Comparison of ENCODE assay signal across 11 cellular contexts in genomic region chr11:1335264-1335810, GRCh38. TPM values are rescaled to one million over a fixed set of nuclear protein-coding genes. Genes with fewer than 3 reads are reported as not detected.
DNase-seq lines count a peak whose midpoint lies in the region; ATAC-seq and TF ChIP-seq lines count a peak whose summit lies in the region.
"Had no signal": no experiment of that assay in that cellular context is flagged by ENCODE, and none has a peak within 500 bp of the region (broad histone marks: within the 10 kb centered on the region; RNA-seq: fewer than 3 reads in every experiment).

No MANE protein-coding gene starts in this region.

- H3K4me1 ChIP-seq in iPS-18a (ENCODE audit: control insufficient read depth, low read depth, low read length) (peaks cover 8% of the 10 kb centered on the region), prostate gland (replicated peaks) (peaks cover 12% of the 10 kb centered on the region)

- H3K4me3 ChIP-seq in iPS-18a (ENCODE audit: low read length) (peak overlapping the region; percentile 65), prostate gland (peak overlapping the region in 1 of 2 donors; percentile 36)

- H3K9ac ChIP-seq in iPS-18a (ENCODE audit: low read length) = peak overlapping the region; percentile 45

- H3K27me3 ChIP-seq in iPS-18a (ENCODE audit: control insufficient read depth, insufficient read depth, low read length) (peaks cover 58% of the 10 kb centered on the region), prostate gland (replicated peaks; ENCODE audit: insufficient read depth) (no peaks in the 10 kb centered on the region)
- H3K27me3 ChIP-seq: ovary had no signal

- no peaks in the 10 kb centered on the region for H3K36me3 Mint-ChIP-seq in activated CD4-positive, alpha-beta T cell treated with anti-CD3 and anti-CD28 coated beads, Interleukin-2, amount 10 ng/mL, durations not matched to agents 24 days and 14 days (ENCODE audit: low read depth)
- peaks cover 6% of the 10 kb centered on the region for H3K36me3 Mint-ChIP-seq in activated CD8-positive, alpha-beta T cell treated with anti-CD3 and anti-CD28 coated beads, Interleukin-2, amount 10 ng/mL, durations not matched to agents 7 days and 5 days (ENCODE audit: low read depth)
- no peaks in the 10 kb centered on the region for H3K36me3 Mint-ChIP-seq in stimulated activated effector memory CD8-positive, alpha-beta T cell treated with anti-CD3 and anti-CD28 coated beads, Interleukin-12 subunit alpha, Interleukin-12 subunit beta, amount 100 ng/mL, for 72 hours

- no peak for ATAC-seq in activated CD8-positive, alpha-beta T cell treated with anti-CD3 and anti-CD28 coated beads, Interleukin-2, amount 10 ng/mL, durations not matched to agents 7 days and 5 days
- no peak for ATAC-seq in stimulated activated effector memory CD8-positive, alpha-beta T cell treated with anti-CD3 and anti-CD28 coated beads, Interleukin-12 subunit alpha, Interleukin-12 subunit beta, amount 100 ng/mL, for 72 hours
- ATAC-seq in GM19035 (IDR thresholded peaks at IDR 0.05; ENCODE audit: unreplicated experiment) = no peak

- WGBS in prostate gland = 64% methylated on average over 10 of the region's 10 CpGs

- CTCF ChIA-PET in activated CD8-positive, alpha-beta T cell treated with anti-CD3 and anti-CD28 coated beads, Interleukin-2, amount 10 ng/mL, durations not matched to agents 7 days and 5 days (lab: Charles Lee) = interaction anchor here (1.2 kb wide), 1 partner anchor 24 kb away, joined by 4 read pairs; no protein-coding TSS in a partner anchor

- H3K36me3 ChIP-seq in iPS-18a (ENCODE audit: control insufficient read depth, low read depth, low read length) (no peaks in the 10 kb centered on the region), prostate gland (no peaks in the 10 kb centered on the region)
- H3K36me3 ChIP-seq: ovary had no signal

- peak overlapping the region; percentile 78 for H3K4me3 Mint-ChIP-seq in activated CD4-positive, alpha-beta T cell treated with anti-CD3 and anti-CD28 coated beads, Interleukin-2, amount 10 ng/mL, durations not matched to agents 24 days and 14 days
- H3K4me3 Mint-ChIP-seq in activated CD8-positive, alpha-beta T cell treated with anti-CD3 and anti-CD28 coated beads, Interleukin-2, amount 10 ng/mL, durations not matched to agents 7 days and 5 days = peak overlapping the region; percentile 73
- H3K4me3 Mint-ChIP-seq in stimulated activated effector memory CD8-positive, alpha-beta T cell treated with anti-CD3 and anti-CD28 coated beads, Interleukin-12 subunit alpha, Interleukin-12 subunit beta, amount 100 ng/mL, for 72 hours = peak overlapping the region; percentile 67

- H3K4me1 Mint-ChIP-seq in activated CD4-positive, alpha-beta T cell treated with anti-CD3 and anti-CD28 coated beads, Interleukin-2, amount 10 ng/mL, durations not matched to agents 24 days and 14 days = peaks cover 13% of the 10 kb centered on the region
- H3K4me1 Mint-ChIP-seq in activated CD8-positive, alpha-beta T cell treated with anti-CD3 and anti-CD28 coated beads, Interleukin-2, amount 10 ng/mL, durations not matched to agents 7 days and 5 days (ENCODE audit: low read depth) = peaks cover 15% of the 10 kb centered on the region
- peaks cover 21% of the 10 kb centered on the region for H3K4me1 Mint-ChIP-seq in stimulated activated effector memory CD8-positive, alpha-beta T cell treated with anti-CD3 and anti-CD28 coated beads, Interleukin-12 subunit alpha, Interleukin-12 subunit beta, amount 100 ng/mL, for 72 hours

- H3K27ac ChIP-seq in iPS-18a (ENCODE audit: low read length) (no peak overlapping the region), prostate gland (no peak overlapping the region)

- peak overlapping the region; percentile 68 for H3K27ac Mint-ChIP-seq in activated CD4-positive, alpha-beta T cell treated with anti-CD3 and anti-CD28 coated beads, Interleukin-2, amount 10 ng/mL, durations not matched to agents 24 days and 14 days
- H3K27ac Mint-ChIP-seq in activated CD8-positive, alpha-beta T cell treated with anti-CD3 and anti-CD28 coated beads, Interleukin-2, amount 10 ng/mL, durations not matched to agents 7 days and 5 days = peak overlapping the region; percentile 59
- H3K27ac Mint-ChIP-seq in stimulated activated effector memory CD8-positive, alpha-beta T cell treated with anti-CD3 and anti-CD28 coated beads, Interleukin-12 subunit alpha, Interleukin-12 subunit beta, amount 100 ng/mL, for 72 hours = peak overlapping the region; percentile 36

- peaks cover 18% of the 10 kb centered on the region for H3K27me3 Mint-ChIP-seq in activated CD4-positive, alpha-beta T cell treated with anti-CD3 and anti-CD28 coated beads, Interleukin-2, amount 10 ng/mL, durations not matched to agents 24 days and 14 days
- peaks cover 17% of the 10 kb centered on the region for H3K27me3 Mint-ChIP-seq in activated CD8-positive, alpha-beta T cell treated with anti-CD3 and anti-CD28 coated beads, Interleukin-2, amount 10 ng/mL, durations not matched to agents 7 days and 5 days (ENCODE audit: low read depth)

- TF ChIP-seq CTCF in prostate gland (IDR thresholded peaks at IDR 0.05) = no peak

- peaks cover 4% of the 10 kb centered on the region for H3K9me3 Mint-ChIP-seq in activated CD4-positive, alpha-beta T cell treated with anti-CD3 and anti-CD28 coated beads, Interleukin-2, amount 10 ng/mL, durations not matched to agents 24 days and 14 days
- H3K9me3 Mint-ChIP-seq in activated CD8-positive, alpha-beta T cell treated with anti-CD3 and anti-CD28 coated beads, Interleukin-2, amount 10 ng/mL, durations not matched to agents 7 days and 5 days (ENCODE audit: insufficient read depth) = peaks cover 7% of the 10 kb centered on the region
- peaks cover 4% of the 10 kb centered on the region for H3K9me3 Mint-ChIP-seq in stimulated activated effector memory CD8-positive, alpha-beta T cell treated with anti-CD3 and anti-CD28 coated beads, Interleukin-12 subunit alpha, Interleukin-12 subunit beta, amount 100 ng/mL, for 72 hours

- DNase-seq in activated CD4-positive, alpha-beta T cell treated with anti-CD3 and anti-CD28 coated beads, Interleukin-2, amount 10 ng/mL, durations not matched to agents 24 days and 14 days = no peak
- no peak for DNase-seq in activated CD4-positive, alpha-beta T cell treated with anti-CD3 and anti-CD28 coated beads, Interleukin-2, amount 50 U/mL, for 48 hours
- DNase-seq in activated CD8-positive, alpha-beta T cell treated with anti-CD3 and anti-CD28 coated beads, Interleukin-2, amount 10 ng/mL, durations not matched to agents 7 days and 5 days = peak; percentile 12
- DNase-seq in stimulated activated effector memory CD8-positive, alpha-beta T cell treated with anti-CD3 and anti-CD28 coated beads, Interleukin-12 subunit alpha, Interleukin-12 subunit beta, amount 100 ng/mL, for 72 hours (ENCODE audit: low spot score in 2 of 2) = no peak
- DNase-seq in prostate gland (ENCODE audit: low spot score) = no peak
- no peak for DNase-seq in DMS53 treated with DMSO at 0.1 percent for 48 hours (lab: John Stamatoyannopoulos, UW; ENCODE audit: unreplicated experiment)
- DNase-seq: activated CD4-positive, CD25-positive, alpha-beta regulatory T cell treated with anti-CD3 and anti-CD28 coated beads, Interleukin-2, amount 50 U/mL, for 72 hours; NCI-H510A had no signal

- TF ChIP-seq POLR2A in prostate gland (IDR thresholded peaks at IDR 0.05) = no peak

- intact Hi-C loops in activated CD4-positive, alpha-beta T cell treated with anti-CD3 and anti-CD28 coated beads, Interleukin-2, amount 10 ng/mL, durations not matched to agents 24 days and 14 days (cut with micrococcal nuclease) = loop anchor here (5.0 kb wide), 1 partner anchor 73 kb away; no protein-coding TSS in a partner anchor
- intact Hi-C loops in prostate gland (cut with DNase I) = no loop called here

- H3K9me3 ChIP-seq in iPS-18a (ENCODE audit: control insufficient read depth, low read depth, low read length) (no peaks in the 10 kb centered on the region), prostate gland (no peaks in the 10 kb centered on the region)
- H3K9me3 ChIP-seq: ovary had no signal

- POLR2A ChIA-PET in activated CD8-positive, alpha-beta T cell treated with anti-CD3 and anti-CD28 coated beads, Interleukin-2, amount 10 ng/mL, durations not matched to agents 7 days and 5 days (lab: Charles Lee) = interaction anchor here (1.1 to 1.2 kb wide), 2 partner anchors 24 to 26 kb away, joined by 5 to 6 read pairs; partner anchors contain the start of gene TOLLIP

RNA-seq across cellular contexts. Expression of gene TOLLIP, which starts 25.9 kb away (rescaled TPM):
- total RNA-seq in activated CD4-positive, alpha-beta T cell treated with anti-CD3 and anti-CD28 coated beads, Interleukin-2, amount 10 ng/mL, durations not matched to agents 24 days and 14 days = 32.4 and 38.9 TPM in 2 replicates
- total RNA-seq in activated CD8-positive, alpha-beta T cell treated with anti-CD3 and anti-CD28 coated beads, Interleukin-2, amount 10 ng/mL, durations not matched to agents 7 days and 5 days = 10 to 100 TPM; 27.1 to 34.3 TPM
- 100 to 1,000 TPM in 1 of 2 donors, 10 to 100 TPM in 1; 72.8 to 161 TPM for total RNA-seq in prostate gland

RNA-seq across cellular contexts. Expression of gene BRSK2, which starts 54.4 kb away (rescaled TPM):
- total RNA-seq in activated CD4-positive, alpha-beta T cell treated with anti-CD3 and anti-CD28 coated beads, Interleukin-2, amount 10 ng/mL, durations not matched to agents 24 days and 14 days = 0.84 and 0.97 TPM in 2 replicates
- total RNA-seq in activated CD8-positive, alpha-beta T cell treated with anti-CD3 and anti-CD28 coated beads, Interleukin-2, amount 10 ng/mL, durations not matched to agents 7 days and 5 days = under 1 TPM in 1 of 2 experiments, not detected in 1; 0.39 TPM
- total RNA-seq in prostate gland = 10 to 100 TPM in 1 of 2 donors, under 1 TPM in 1; 0.96 to 29.7 TPM
